Comparison of ENCODE assay signal across 17 cellular contexts in the genomic region with DNA sequence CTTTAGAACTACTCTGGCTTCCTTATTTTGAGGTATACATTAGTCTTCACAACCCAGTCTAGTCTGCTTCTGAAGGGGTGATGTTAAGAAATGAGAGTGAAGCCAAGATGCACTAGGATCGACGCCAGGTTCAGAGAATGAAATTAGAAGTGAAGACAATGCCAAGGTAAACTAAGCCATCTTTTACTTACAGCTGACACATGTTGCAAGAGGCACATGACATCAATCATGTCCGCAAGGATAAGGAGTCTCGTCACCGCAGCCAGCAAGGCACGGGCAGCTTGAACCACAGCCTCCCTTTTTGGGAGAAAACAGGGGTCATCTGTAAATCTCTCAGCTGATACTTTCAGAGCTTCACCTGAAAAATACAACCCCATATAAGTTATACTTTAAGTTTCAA.
"Had no signal": no experiment of that assay in that cellular context is flagged by ENCODE, and none has a peak within 500 bp of the region (broad histone marks: within the 10 kb centered on the region; RNA-seq: fewer than 3 reads in every experiment).

No MANE protein-coding gene starts in this region.

- FAIRE-seq: keratinocyte had no signal

- H3K27ac ChIP-seq: left lung, prostate gland, right lobe of liver, stomach, testis, upper lobe of right lung had no signal

- H3K4me3 ChIP-seq: left lung, prostate gland, right lobe of liver, stomach, testis, upper lobe of right lung had no signal

- DNase-seq: activated CD4-positive, alpha-beta T cell treated with anti-CD3 and anti-CD28 coated beads, Interleukin-2, amount 50 U/mL, for 1 hour; activated CD8-positive, alpha-beta memory T cell treated with anti-CD3 and anti-CD28 coated beads for 24 hours; activated gamma-delta T cell treated with Interleukin-2 at 50 U/mL for 16 hours; activated naive CD8-positive, alpha-beta T cell treated with anti-CD3 and anti-CD28 coated beads, Interleukin-2, amount 10 ng/mL, durations not matched to agents 7 days and 5 days; anterior cingulate cortex; cerebellar nuclear complex; dermis blood vessel endothelial cell; effector memory CD8-positive, alpha-beta T cell; right lobe of liver; stomach; testis; upper lobe of right lung had no signal

- H3K36me3 ChIP-seq: left lung, prostate gland, right lobe of liver, stomach, upper lobe of right lung had no signal

- H3K9me3 ChIP-seq: left lung, prostate gland, right lobe of liver, stomach, testis, upper lobe of right lung had no signal

- H3K27me3 ChIP-seq: left lung, right lobe of liver, stomach, testis, upper lobe of right lung had no signal

- ATAC-seq: activated CD4-positive, CD25-positive, alpha-beta regulatory T cell treated with anti-CD3 and anti-CD28 coated beads, Interleukin-2, amount 50 U/mL, for 24 hours; effector memory CD8-positive, alpha-beta T cell; left lung; natural killer cell treated with Interleukin-12 subunit alpha and Interleukin-12 subunit beta and Interleukin-15 and Interleukin-18, amount 100 ng/mL, for 72 hours; right lobe of liver; upper lobe of right lung had no signal

- H3K4me1 ChIP-seq: left lung, prostate gland, right lobe of liver, stomach, testis, upper lobe of right lung had no signal
